Comparison of ENCODE assay signal across 13 cellular contexts in the genomic region with DNA sequence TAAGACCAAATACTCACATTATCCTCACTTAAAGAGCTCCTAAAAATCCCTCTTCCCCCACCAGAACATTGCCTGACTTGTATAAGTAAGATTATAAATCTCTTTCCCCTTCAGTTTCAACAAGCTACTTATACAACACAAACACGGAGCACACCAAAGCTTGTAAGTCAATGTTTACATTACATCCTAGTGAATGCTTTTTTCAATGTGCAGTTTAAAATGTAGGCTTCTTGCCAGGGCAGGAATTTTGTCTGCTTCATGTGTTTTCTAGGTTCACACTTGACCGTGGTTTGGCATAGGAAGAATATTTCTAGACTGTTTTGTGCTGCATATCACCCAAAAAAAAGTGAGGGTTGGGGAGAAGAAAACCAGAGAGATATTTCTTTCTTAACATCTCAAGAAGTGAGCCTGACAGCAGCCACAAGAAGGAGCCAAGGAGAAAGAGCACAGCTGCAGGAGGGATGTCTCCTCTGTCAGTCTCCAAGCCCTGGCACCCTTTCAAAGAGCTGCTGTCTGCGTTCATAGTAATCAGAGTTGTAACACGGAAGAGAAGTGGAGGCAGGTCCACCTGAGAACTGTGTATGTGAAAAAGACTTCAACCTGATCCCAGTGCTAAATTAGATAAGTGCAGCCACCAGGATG.
DNase-seq lines count a peak whose midpoint lies in the region; FAIRE-seq and TF ChIP-seq lines count a peak whose summit lies in the region.
"Had no signal": no experiment of that assay in that cellular context is flagged by ENCODE, and none has a peak within 500 bp of the region (broad histone marks: within the 10 kb centered on the region; RNA-seq: fewer than 3 reads in every experiment).

No MANE protein-coding gene starts in this region.

- H3K27me3 ChIP-seq in esophagus muscularis mucosa, result no peaks in the 10 kb centered on the region

- no peaks in the 10 kb centered on the region for H3K9me3 ChIP-seq in esophagus muscularis mucosa

- peaks cover 0 to 10% (median 7%) of the 10 kb centered on the region in 4 donors for H3K4me1 ChIP-seq in esophagus muscularis mucosa

- 22% methylated on average over 4 of the region's 4 CpGs for WGBS in esophagus muscularis mucosa

- H3K36me3 ChIP-seq in esophagus muscularis mucosa, result no peaks in the 10 kb centered on the region

- no peak overlapping the region for H3K4me3 ChIP-seq in epithelial cell of esophagus (ENCODE audit: low read length)
- no peak overlapping the region for H3K4me3 ChIP-seq in esophagus muscularis mucosa
- H3K4me3 ChIP-seq: coronary artery had no signal

- intact Hi-C loops in cardiac septum (cut with DNase I), result no loop called here
- intact Hi-C loops in esophagus muscularis mucosa (cut with DNase I), result no loop called here

- no peak for FAIRE-seq in GM12891 (lab: Jason Lieb, UNC)
- FAIRE-seq: small intestine had no signal

- TF ChIP-seq EP300 in esophagus muscularis mucosa (IDR thresholded peaks at IDR 0.05), result no peak

- no peak overlapping the region for H3K27ac ChIP-seq in esophagus muscularis mucosa (replicated peaks in 1 of 4)
- H3K27ac ChIP-seq: coronary artery had no signal

- no peak for TF ChIP-seq POLR2A in GM12891 (IDR thresholded peaks at IDR 0.05; ENCODE audit: low read depth, low read length)
- no peak for TF ChIP-seq POLR2A in esophagus muscularis mucosa (IDR thresholded peaks at IDR 0.05; ENCODE audit: low read depth)

- peak; percentile 54 for DNase-seq in NCI-H510A treated with DMSO at 0.1 percent for 48 hours (lab: John Stamatoyannopoulos, UW)
- DNase-seq in NCI-H510A (lab: John Stamatoyannopoulos, UW), result no peak
- DNase-seq in NCI-H2171 (lab: John Stamatoyannopoulos, UW), result peak; percentile 7
- DNase-seq in epithelial cell of esophagus (ENCODE audit: low read depth), result peak; percentile 1
- peak; percentile 7 for DNase-seq in smooth muscle cell of the brain vasculature (ENCODE audit: low read depth, low spot score)
- DNase-seq in GM12891 (ENCODE audit: insufficient read length, low spot score), result no peak
- no peak for DNase-seq in cardiac septum (ENCODE audit: low spot score)
- no peak for DNase-seq in esophagus muscularis mucosa (ENCODE audit: extremely low spot score)
- DNase-seq: activated CD4-positive, CD25-positive, alpha-beta regulatory T cell treated with anti-CD3 and anti-CD28 coated beads, Interleukin-2, amount 50 U/mL, for 72 hours; AML-193; midbrain; small intestine had no signal

- TF ChIP-seq CTCF in epithelial cell of esophagus (IDR thresholded peaks at IDR 0.05; ENCODE audit: insufficient read depth, low read depth, low read length, missing control alignments), result no peak
- TF ChIP-seq CTCF in esophagus muscularis mucosa (IDR thresholded peaks at IDR 0.05), result no peak

TF ChIP-seq in GM12891, 5 proteins besides CTCF, POLR2A, EP300 and RAD21:
- TF ChIP-seq TAF1 (IDR thresholded peaks at IDR 0.05; ENCODE audit: low read depth, low read length) (no peak), POLR2AphosphoS5 (IDR thresholded peaks at IDR 0.05; ENCODE audit: low read depth, low read length) (no peak), PAX5 (IDR thresholded peaks at IDR 0.05; ENCODE audit: insufficient read depth, low read length, severe bottlenecking) (no peak), POU2F2 (IDR thresholded peaks at IDR 0.05; ENCODE audit: low read depth, low read length) (no peak), SPI1 (IDR thresholded peaks at IDR 0.05; ENCODE audit: low read depth, low read length) (no peak)
TF ChIP-seq in GM12891: peak in this region for 0.

Comparison
In these comparisons a context has a peak if more than half of its experiments do, and no peak if none do; other contexts are left out.
1. DNase-seq: peak in NCI-H510A treated with DMSO at 0.1 percent for 48 hours (single experiment), NCI-H2171 (single experiment), epithelial cell of esophagus (single experiment) and smooth muscle cell of the brain vasculature (single experiment); none in NCI-H510A (single experiment), GM12891 (single experiment), cardiac septum (single experiment) and esophagus muscularis mucosa (single experiment).